In genomic region chr1:23845163-23845562, GRCh38 we compare ENCODE assay signal across 24 cellular contexts.
"Had no signal": no experiment of that assay in that cellular context is flagged by ENCODE, and none has a peak within 500 bp of the region (broad histone marks: within the 10 kb centered on the region; RNA-seq: fewer than 3 reads in every experiment).

No MANE protein-coding gene starts in this region.

- H3K4me3 ChIP-seq: colonic mucosa, dorsolateral prefrontal cortex, hepatocyte, ovary, prostate gland, right atrium auricular region, tibial artery had no signal

- H3K9me3 ChIP-seq: colonic mucosa, neutrophil, prostate gland, right atrium auricular region, tibial artery had no signal

- H3K9me3 Mint-ChIP-seq: activated T-helper 17 cell treated with anti-CD3 and anti-CD28 coated beads, Interleukin-2, amount 50 U/mL, for 72 hours; effector memory CD8-positive, alpha-beta T cell; natural killer cell; stimulated activated naive CD8-positive, alpha-beta T cell treated with anti-CD3 and anti-CD28 coated beads, Interleukin-15, Interleukin-2, amounts not matched to agents 100 ng/mL and 50 ng/mL, for 24 hours had no signal

- H2AFZ ChIP-seq: hepatocyte had no signal

- H3K27me3 Mint-ChIP-seq: activated T-helper 17 cell treated with anti-CD3 and anti-CD28 coated beads, Interleukin-2, amount 50 U/mL, for 72 hours; effector memory CD8-positive, alpha-beta T cell; stimulated activated naive CD8-positive, alpha-beta T cell treated with anti-CD3 and anti-CD28 coated beads, Interleukin-15, Interleukin-2, amounts not matched to agents 100 ng/mL and 50 ng/mL, for 24 hours had no signal

- H3K79me2 ChIP-seq: hepatocyte had no signal

- H3K27ac ChIP-seq: colonic mucosa, hepatocyte, neutrophil, ovary, prostate gland, right atrium auricular region, tibial artery had no signal

- H3K27me3 ChIP-seq: colonic mucosa, dorsolateral prefrontal cortex, hepatocyte, neutrophil, ovary, right atrium auricular region, tibial artery had no signal

- H3K27ac Mint-ChIP-seq: activated CD8-positive, alpha-beta T cell treated with anti-CD3 and anti-CD28 coated beads, Interleukin-2, amount 10 ng/mL, durations not matched to agents 7 days and 5 days; activated T-helper 17 cell treated with anti-CD3 and anti-CD28 coated beads, Interleukin-2, amount 50 U/mL, for 72 hours; effector memory CD8-positive, alpha-beta T cell; natural killer cell; stimulated activated naive CD8-positive, alpha-beta T cell treated with anti-CD3 and anti-CD28 coated beads, Interleukin-15, Interleukin-2, amounts not matched to agents 100 ng/mL and 50 ng/mL, for 24 hours had no signal

- H3K4me1 Mint-ChIP-seq: activated T-helper 17 cell treated with anti-CD3 and anti-CD28 coated beads, Interleukin-2, amount 50 U/mL, for 72 hours; natural killer cell had no signal

- DNase-seq: activated CD4-positive, alpha-beta T cell treated with anti-CD3 and anti-CD28 coated beads for 1 hour; activated CD4-positive, alpha-beta T cell treated with anti-CD3 and anti-CD28 coated beads, Interleukin-2, amount 50 U/mL, for 1 hour; activated CD8-positive, alpha-beta T cell treated with anti-CD3 and anti-CD28 coated beads, Interleukin-2, amount 10 ng/mL, durations not matched to agents 7 days and 5 days; amygdala; colonic mucosa; dorsolateral prefrontal cortex; effector memory CD8-positive, alpha-beta T cell; foreskin melanocyte; glutamatergic neuron; left ventricle myocardium superior; mammary epithelial cell; midbrain; natural killer cell; ovary; stimulated activated CD4-positive, alpha-beta T cell treated with anti-CD3 and anti-CD28 coated beads, Interleukin-12 subunit alpha, Interleukin-12 subunit beta, amount 100 ng/mL, for 4 hours; substantia nigra; tibial artery had no signal

- H3K4me2 ChIP-seq: hepatocyte had no signal

- H3K4me1 ChIP-seq: colonic mucosa, prostate gland, right atrium auricular region, tibial artery had no signal

- H3K4me3 Mint-ChIP-seq: activated CD8-positive, alpha-beta T cell treated with anti-CD3 and anti-CD28 coated beads, Interleukin-2, amount 10 ng/mL, durations not matched to agents 7 days and 5 days; activated T-helper 17 cell treated with anti-CD3 and anti-CD28 coated beads, Interleukin-2, amount 50 U/mL, for 72 hours; effector memory CD8-positive, alpha-beta T cell; natural killer cell; stimulated activated naive CD8-positive, alpha-beta T cell treated with anti-CD3 and anti-CD28 coated beads, Interleukin-15, Interleukin-2, amounts not matched to agents 100 ng/mL and 50 ng/mL, for 24 hours had no signal

- ATAC-seq: activated CD8-positive, alpha-beta T cell treated with anti-CD3 and anti-CD28 coated beads, Interleukin-2, amount 10 ng/mL, durations not matched to agents 7 days and 5 days; activated T-helper 17 cell treated with anti-CD3 and anti-CD28 coated beads, Interleukin-2, amount 50 U/mL, for 72 hours; effector memory CD8-positive, alpha-beta T cell; esophagus mucosa; left ventricle myocardium superior had no signal

- H3K36me3 ChIP-seq: colonic mucosa, ovary, prostate gland had no signal
